8 cellular contexts compared by ENCODE assay signal in the genomic region with DNA sequence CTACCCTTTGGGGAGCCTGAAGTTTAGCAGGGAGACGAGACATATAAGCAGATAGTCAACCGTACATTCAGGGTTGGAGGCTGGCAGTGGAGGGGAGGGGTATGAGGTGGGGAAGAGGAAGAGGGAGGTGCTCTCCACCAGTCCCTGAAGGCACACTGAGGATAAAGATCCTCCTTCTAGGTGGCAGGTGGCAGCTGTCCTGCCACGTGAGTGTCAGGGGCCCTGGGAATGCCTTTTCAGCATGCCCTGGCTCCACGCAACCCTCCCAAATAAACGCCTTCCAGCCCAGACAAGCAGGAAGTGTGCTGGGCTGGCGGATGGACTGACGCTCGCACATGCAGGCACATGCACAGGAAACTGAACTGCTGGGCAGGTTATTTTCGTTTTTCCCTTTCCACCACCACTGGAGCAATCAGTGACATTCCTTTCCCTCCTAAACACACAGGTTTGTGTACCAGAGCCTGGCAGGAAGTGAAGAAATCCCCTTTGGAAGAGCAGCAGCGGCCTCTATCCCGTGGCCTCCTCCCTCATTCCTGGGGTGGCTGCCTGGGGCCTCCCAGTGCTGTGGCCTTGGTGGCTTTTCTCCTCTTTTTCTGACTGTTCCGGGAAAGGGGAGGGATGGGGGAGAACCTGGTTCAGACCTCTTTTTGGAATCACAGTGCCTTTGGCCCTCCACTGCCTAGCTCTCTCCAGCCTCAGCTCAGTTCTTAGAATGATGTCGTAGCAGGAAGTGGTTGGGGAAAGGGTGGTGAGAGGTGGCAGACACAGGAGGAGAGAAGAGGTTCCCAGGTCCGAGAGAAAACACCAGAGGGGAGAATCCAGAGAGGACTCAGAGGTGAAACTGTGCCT.
DNase-seq lines count a peak whose midpoint lies in the region; ATAC-seq and TF ChIP-seq lines count a peak whose summit lies in the region.

No MANE protein-coding gene starts in this region.

- H2BK15ac ChIP-seq in mesendoderm (replicated peaks; ENCODE audit: low read depth): no peak overlapping the region

- H2AK5ac ChIP-seq in mesendoderm (ENCODE audit: low read length): no peak overlapping the region

- no peaks in the 10 kb centered on the region for H3K79me1 ChIP-seq in mesendoderm (ENCODE audit: low read length)

- WGBS in mesendoderm (ENCODE audit: extremely low coverage, insufficient coverage, low lambda C conversion rate): no CpG with 5 or more reads among the region's 14 CpGs

- H2BK5ac ChIP-seq in mesendoderm (ENCODE audit: low read length): no peak overlapping the region

- H3K9me3 Mint-ChIP-seq in CD8-positive, alpha-beta T cell: no peaks in the 10 kb centered on the region
- peaks cover 14% of the 10 kb centered on the region for H3K9me3 Mint-ChIP-seq in MCF 10A (ENCODE audit: unreplicated experiment)

- no peak overlapping the region for H3K4ac ChIP-seq in mesendoderm (ENCODE audit: low read depth, low read length)

- no peak overlapping the region for H3K23ac ChIP-seq in mesendoderm (ENCODE audit: low read length)

- peak overlapping the region; percentile 22 for H3K4me3 ChIP-seq in CD8-positive, alpha-beta T cell (ENCODE audit: low read depth, low read length)
- H3K4me3 ChIP-seq in SJCRH30: peak overlapping the region; percentile 29
- no peak overlapping the region for H3K4me3 ChIP-seq in mesendoderm (ENCODE audit: low read length)
- H3K4me3 ChIP-seq in thoracic aorta: no peak overlapping the region

- CTCF ChIA-PET in CD8-positive, alpha-beta T cell (lab: Charles Lee): no interaction called here
- CTCF ChIA-PET in MCF 10A (lab: Yijun Ruan, JAX): interaction anchor here (0.6 to 1.3 kb wide), 3 partner anchors 9 to 116 kb away, joined by 3 read pairs; no protein-coding TSS in a partner anchor

- no peak overlapping the region for H4K5ac ChIP-seq in mesendoderm (ENCODE audit: low read length)

- H4K8ac ChIP-seq in mesendoderm (ENCODE audit: low read depth, low read length): no peak overlapping the region

- intact Hi-C loops in CD8-positive, alpha-beta T cell (cut with DNase I, micrococcal nuclease): loop anchor here in 1 of 2 experiments (5.0 kb wide), 1 partner anchor 158 kb away; a partner anchor contains a TSS
- intact Hi-C loops in MCF 10A (cut with micrococcal nuclease): no loop called here

- TF ChIP-seq CTCF in CD8-positive, alpha-beta T cell (IDR thresholded peaks at IDR 0.05): no peak
- TF ChIP-seq CTCF in MCF 10A (IDR thresholded peaks at IDR 0.05; ENCODE audit: unreplicated experiment) (no peak), thoracic aorta (IDR thresholded peaks at IDR 0.05) (no peak)

- H3K27ac Mint-ChIP-seq in CD8-positive, alpha-beta T cell: peak overlapping the region; percentile 94
- H3K27ac Mint-ChIP-seq in MCF 10A (ENCODE audit: low read depth, unreplicated experiment): peak overlapping the region; percentile 95

- no peak overlapping the region for H3K4me2 ChIP-seq in mesendoderm (ENCODE audit: low read length)

- no peaks in the 10 kb centered on the region for H3K27me3 ChIP-seq in CD8-positive, alpha-beta T cell (ENCODE audit: insufficient read depth, low read length)
- H3K27me3 ChIP-seq in SJCRH30 (no peaks in the 10 kb centered on the region), mesendoderm (ENCODE audit: insufficient read depth, low read length, poor library complexity) (peaks cover 4% of the 10 kb centered on the region), thoracic aorta (replicated peaks; ENCODE audit: insufficient read depth) (no peaks in the 10 kb centered on the region)

- DNase-seq in CD8-positive, alpha-beta T cell: peak in 4 of 7 experiments; percentile 10 to 66 (median 17)
- DNase-seq in SJCRH30: peak; percentile 80 to 87
- DNase-seq in MCF 10A (ENCODE audit: unreplicated experiment): peak; percentile 75
- DNase-seq in mesendoderm: peak; percentile 63
- no peak for DNase-seq in thoracic aorta (ENCODE audit: low spot score)
- no peak for DNase-seq in SIG-M5 treated with dmso at 0.1 percent for 504 hours (lab: John Stamatoyannopoulos, UW; ENCODE audit: unreplicated experiment)
- DNase-seq in hippocampal formation (lab: John Stamatoyannopoulos, UW): no peak

- BruUV-seq in MCF 10A (replicated peaks; lab: Mats Ljungman, UMichigan): TSS peak; percentile 24

- peaks cover 16% of the 10 kb centered on the region for H3K4me1 Mint-ChIP-seq in CD8-positive, alpha-beta T cell (ENCODE audit: low read depth)
- H3K4me1 Mint-ChIP-seq in MCF 10A (ENCODE audit: insufficient read depth, unreplicated experiment): peaks cover 15% of the 10 kb centered on the region

- peak overlapping the region; percentile 15 for H3K18ac ChIP-seq in mesendoderm (ENCODE audit: low read length)

- H3K4me3 Mint-ChIP-seq in CD8-positive, alpha-beta T cell: peak overlapping the region; percentile 79
- no peak overlapping the region for H3K4me3 Mint-ChIP-seq in MCF 10A (ENCODE audit: unreplicated experiment)

- no peaks in the 10 kb centered on the region for H3K79me2 ChIP-seq in mesendoderm (ENCODE audit: control insufficient read depth, insufficient read depth, low read length)

- POLR2A ChIA-PET in CD8-positive, alpha-beta T cell (lab: Charles Lee): no interaction called here
- POLR2A ChIA-PET in MCF 10A (lab: Yijun Ruan, JAX): interaction anchor here (0.7 to 1.1 kb wide), 2 partner anchors 21 to 25 kb away, joined by 3 to 4 read pairs; no protein-coding TSS in a partner anchor

- peak overlapping the region; percentile 52 for H3K27ac ChIP-seq in CD8-positive, alpha-beta T cell (ENCODE audit: low read depth, low read length)
- H3K27ac ChIP-seq in SJCRH30: peak overlapping the region; percentile 93
- no peak overlapping the region for H3K27ac ChIP-seq in mesendoderm (ENCODE audit: low read depth, low read length)
- peak overlapping the region; percentile 51 to 54 for H3K27ac ChIP-seq in thoracic aorta

- no peak overlapping the region for H3K9ac ChIP-seq in mesendoderm (ENCODE audit: low read length)

- H3K36me3 Mint-ChIP-seq in CD8-positive, alpha-beta T cell: no peaks in the 10 kb centered on the region
- no peaks in the 10 kb centered on the region for H3K36me3 Mint-ChIP-seq in MCF 10A (ENCODE audit: insufficient read depth, unreplicated experiment)

- peaks cover 2% of the 10 kb centered on the region for H3K27me3 Mint-ChIP-seq in CD8-positive, alpha-beta T cell (ENCODE audit: low read depth)
- no peaks in the 10 kb centered on the region for H3K27me3 Mint-ChIP-seq in MCF 10A (ENCODE audit: insufficient read depth, unreplicated experiment)

- ATAC-seq in CD8-positive, alpha-beta T cell: peak; percentile 49
- ATAC-seq in thoracic aorta (ENCODE audit: insufficient number of reproducible peaks, low FRiP score, low read depth) (no peak), HG02571 (IDR thresholded peaks at IDR 0.05; ENCODE audit: unreplicated experiment) (no peak)

- H3K36me3 ChIP-seq in CD8-positive, alpha-beta T cell (ENCODE audit: insufficient read depth, low read length): no peaks in the 10 kb centered on the region
- H3K36me3 ChIP-seq in SJCRH30: no peaks in the 10 kb centered on the region
- H3K36me3 ChIP-seq in mesendoderm (ENCODE audit: control insufficient read depth, insufficient read depth, low read length): no peaks in the 10 kb centered on the region
- H3K36me3 ChIP-seq in thoracic aorta: no peaks in the 10 kb centered on the region

- H3K4me1 ChIP-seq in CD8-positive, alpha-beta T cell (ENCODE audit: insufficient read depth, low read length): peaks cover 14% of the 10 kb centered on the region
- H3K4me1 ChIP-seq in SJCRH30 (peaks cover 12% of the 10 kb centered on the region), mesendoderm (ENCODE audit: control insufficient read depth, low read depth, low read length) (no peaks in the 10 kb centered on the region), thoracic aorta (ENCODE audit: control insufficient read depth in 1 of 2, low read depth in 2 of 2) (peaks cover 0 to 10% of the 10 kb centered on the region in 2 donors)

- H2BK120ac ChIP-seq in mesendoderm (ENCODE audit: low read depth, low read length): no peak overlapping the region

- no peak overlapping the region for H3K56ac ChIP-seq in mesendoderm (ENCODE audit: low read length)

- H3K9me3 ChIP-seq in CD8-positive, alpha-beta T cell (ENCODE audit: low read length): no peaks in the 10 kb centered on the region
- H3K9me3 ChIP-seq in SJCRH30 (replicated peaks) (no peaks in the 10 kb centered on the region), thoracic aorta (no peaks in the 10 kb centered on the region)

Comparison
In these comparisons a context has a peak if more than half of its experiments do, and no peak if none do; other contexts are left out.
1. DNase-seq: peak in CD8-positive, alpha-beta T cell (4 of 7), SJCRH30 (2 of 2), MCF 10A (single experiment) and mesendoderm (single experiment); none in thoracic aorta (single experiment), SIG-M5 treated with dmso at 0.1 percent for 504 hours (single experiment) and hippocampal formation (0 of 2).
2. H3K4me3 ChIP-seq: peak in CD8-positive, alpha-beta T cell (single experiment) and SJCRH30 (single experiment); none in mesendoderm (single experiment) and thoracic aorta (single experiment).